In genomic region chr20:31951203-31951529, GRCh38 we compare ENCODE assay signal across 8 cellular contexts. TPM values are rescaled to one million over a fixed set of nuclear protein-coding genes. Genes with fewer than 3 reads are reported as not detected.
DNase-seq lines count a peak whose midpoint lies in the region; ATAC-seq and TF ChIP-seq lines count a peak whose summit lies in the region.

No MANE protein-coding gene starts in this region.

- H3K79me2 ChIP-seq in smooth muscle cell (ENCODE audit: low read depth), result peaks cover 21% of the 10 kb centered on the region

- H3K4me1 Mint-ChIP-seq in activated CD8-positive, alpha-beta T cell treated with anti-CD3 and anti-CD28 coated beads for 36 hours (ENCODE audit: low read depth), result peaks cover 25% of the 10 kb centered on the region

- WGBS in iPS DF 6.9 (ENCODE audit: insufficient coverage, insufficient read length), result no CpG with 5 or more reads among the region's 6 CpGs
- WGBS in smooth muscle cell (ENCODE audit: low lambda C conversion rate), result 12% methylated on average over 6 of the region's 6 CpGs

- H3K36me3 ChIP-seq in iPS DF 6.9 (ENCODE audit: control insufficient read depth, insufficient read depth, low read length) (peaks cover 5% of the 10 kb centered on the region), smooth muscle cell (ENCODE audit: low read depth) (peaks cover 18% of the 10 kb centered on the region)

- ATAC-seq in activated CD8-positive, alpha-beta T cell treated with anti-CD3 and anti-CD28 coated beads for 36 hours, result no peak
- ATAC-seq in GM21381 (IDR thresholded peaks at IDR 0.05; ENCODE audit: unreplicated experiment), result no peak
- no peak for ATAC-seq in HG03095 (IDR thresholded peaks at IDR 0.05; ENCODE audit: unreplicated experiment)

- peaks cover 3% of the 10 kb centered on the region for H3K9me3 Mint-ChIP-seq in activated CD8-positive, alpha-beta T cell treated with anti-CD3 and anti-CD28 coated beads for 36 hours

- H3K27me3 Mint-ChIP-seq in activated CD8-positive, alpha-beta T cell treated with anti-CD3 and anti-CD28 coated beads for 36 hours, result peaks cover 2% of the 10 kb centered on the region

- H3K27ac ChIP-seq in iPS DF 6.9 (ENCODE audit: low read length), result no peak overlapping the region
- H3K27ac ChIP-seq in smooth muscle cell (ENCODE audit: low read depth), result no peak overlapping the region

- H3K4me3 ChIP-seq in HFF-Myc (replicated peaks; ENCODE audit: low read depth, low read length) (peak overlapping the region; percentile 98), iPS DF 6.9 (ENCODE audit: low read length) (peak overlapping the region; percentile 77; the same call in 1 of the 2 replicates), smooth muscle cell (peak overlapping the region; percentile 80)

- POLR2A ChIA-PET in activated CD8-positive, alpha-beta T cell treated with anti-CD3 and anti-CD28 coated beads for 36 hours (lab: Charles Lee), result interaction anchor here (0.7 to 2.6 kb wide), 9 partner anchors 11 to 135 kb away, joined by 3 to 10 read pairs (median 3); no protein-coding TSS in a partner anchor

- no peaks in the 10 kb centered on the region for H3K27me3 ChIP-seq in iPS DF 6.9 (ENCODE audit: control insufficient read depth, insufficient read depth, low read length)
- peaks cover 8% of the 10 kb centered on the region for H3K27me3 ChIP-seq in smooth muscle cell (ENCODE audit: low read depth)

- no peaks in the 10 kb centered on the region for H3F3A ChIP-seq in smooth muscle cell (ENCODE audit: low read depth)

- H4K20me1 ChIP-seq in smooth muscle cell (ENCODE audit: low read depth), result peaks cover 17% of the 10 kb centered on the region

- DNase-seq in HFF-Myc (ENCODE audit: extremely low read depth, low read depth) (no peak), iPS DF 6.9 (ENCODE audit: low read depth, low spot score) (no peak), smooth muscle cell (lab: John Stamatoyannopoulos, UW; ENCODE audit: unreplicated experiment) (no peak), NCI-H345 (lab: John Stamatoyannopoulos, UW) (no peak), NOMO-1 treated with DMSO at 0.1 percent for 48 hours (lab: John Stamatoyannopoulos, UW; ENCODE audit: unreplicated experiment) (no peak)
- no peak for DNase-seq in activated CD8-positive, alpha-beta T cell treated with anti-CD3 and anti-CD28 coated beads for 36 hours

- no peaks in the 10 kb centered on the region for H3K4me1 ChIP-seq in iPS DF 6.9 (ENCODE audit: control insufficient read depth, insufficient read depth, low read length)
- peaks cover 6% of the 10 kb centered on the region for H3K4me1 ChIP-seq in smooth muscle cell (ENCODE audit: low read depth)

- peaks cover 43% of the 10 kb centered on the region for H3K36me3 Mint-ChIP-seq in activated CD8-positive, alpha-beta T cell treated with anti-CD3 and anti-CD28 coated beads for 36 hours (ENCODE audit: low read depth)

- H3K9me3 ChIP-seq in iPS DF 6.9 (ENCODE audit: control insufficient read depth, insufficient read depth, low read length) (peaks cover 3% of the 10 kb centered on the region; the same call in 1 of the 2 replicates), smooth muscle cell (replicated peaks; ENCODE audit: low read depth) (no peaks in the 10 kb centered on the region)

- peak overlapping the region; percentile 82 for H2AFZ ChIP-seq in smooth muscle cell (ENCODE audit: low read depth)

- peak overlapping the region; percentile 91 for H3K27ac Mint-ChIP-seq in activated CD8-positive, alpha-beta T cell treated with anti-CD3 and anti-CD28 coated beads for 36 hours

- CTCF ChIA-PET in activated CD8-positive, alpha-beta T cell treated with anti-CD3 and anti-CD28 coated beads for 36 hours (lab: Charles Lee), result interaction anchor here (0.7 to 6.6 kb wide), 26 partner anchors 9 to 141 kb away, joined by 3 to 106 read pairs (median 5); partner anchors contain the start of gene XKR7

- peak overlapping the region; percentile 95 for H3K4me2 ChIP-seq in smooth muscle cell

- TF ChIP-seq CTCF in HFF-Myc (IDR thresholded peaks at IDR 0.05; ENCODE audit: low read depth, low read length, missing control alignments), result no peak
- TF ChIP-seq CTCF in activated CD8-positive, alpha-beta T cell treated with anti-CD3 and anti-CD28 coated beads for 36 hours (IDR thresholded peaks at IDR 0.05), result no peak
- TF ChIP-seq CTCF in smooth muscle cell (IDR thresholded peaks at IDR 0.05; ENCODE audit: borderline replicate concordance, insufficient read depth, poor library complexity, severe bottlenecking), result no peak

- H3K4me3 Mint-ChIP-seq in activated CD8-positive, alpha-beta T cell treated with anti-CD3 and anti-CD28 coated beads for 36 hours, result peak overlapping the region; percentile 91

- peak overlapping the region; percentile 90 for H3K9ac ChIP-seq in smooth muscle cell (ENCODE audit: low read depth)

- intact Hi-C loops in activated CD8-positive, alpha-beta T cell treated with anti-CD3 and anti-CD28 coated beads for 36 hours (cut with micrococcal nuclease), result no loop called here

RNA-seq across cellular contexts. Expression of gene PDRG1, which starts 0.7 kb away (rescaled TPM):
- total RNA-seq in activated CD8-positive, alpha-beta T cell treated with anti-CD3 and anti-CD28 coated beads for 36 hours, result 10 to 100 TPM; 17.7 to 18.3 TPM
- total RNA-seq in smooth muscle cell, result 7.0 and 8.1 TPM in 2 replicates
- 30.3 and 41.6 TPM in 2 replicates for polyA plus RNA-seq in smooth muscle cell

RNA-seq across cellular contexts. Expression of gene XKR7, which starts 16.8 kb away (rescaled TPM):
- total RNA-seq in activated CD8-positive, alpha-beta T cell treated with anti-CD3 and anti-CD28 coated beads for 36 hours, result not detected
- total RNA-seq in smooth muscle cell, result not detected in 2 replicates
- polyA plus RNA-seq in smooth muscle cell, result not detected in 2 replicates

RNA-seq across cellular contexts. Expression of gene CCM2L, which starts 59.1 kb away (rescaled TPM):
- not detected for total RNA-seq in activated CD8-positive, alpha-beta T cell treated with anti-CD3 and anti-CD28 coated beads for 36 hours
- total RNA-seq in smooth muscle cell, result 0.27 TPM in 1 of 2 replicates, not detected in the other
- 0.27 TPM in 1 of 2 replicates, not detected in the other for polyA plus RNA-seq in smooth muscle cell
